In the genomic region with DNA sequence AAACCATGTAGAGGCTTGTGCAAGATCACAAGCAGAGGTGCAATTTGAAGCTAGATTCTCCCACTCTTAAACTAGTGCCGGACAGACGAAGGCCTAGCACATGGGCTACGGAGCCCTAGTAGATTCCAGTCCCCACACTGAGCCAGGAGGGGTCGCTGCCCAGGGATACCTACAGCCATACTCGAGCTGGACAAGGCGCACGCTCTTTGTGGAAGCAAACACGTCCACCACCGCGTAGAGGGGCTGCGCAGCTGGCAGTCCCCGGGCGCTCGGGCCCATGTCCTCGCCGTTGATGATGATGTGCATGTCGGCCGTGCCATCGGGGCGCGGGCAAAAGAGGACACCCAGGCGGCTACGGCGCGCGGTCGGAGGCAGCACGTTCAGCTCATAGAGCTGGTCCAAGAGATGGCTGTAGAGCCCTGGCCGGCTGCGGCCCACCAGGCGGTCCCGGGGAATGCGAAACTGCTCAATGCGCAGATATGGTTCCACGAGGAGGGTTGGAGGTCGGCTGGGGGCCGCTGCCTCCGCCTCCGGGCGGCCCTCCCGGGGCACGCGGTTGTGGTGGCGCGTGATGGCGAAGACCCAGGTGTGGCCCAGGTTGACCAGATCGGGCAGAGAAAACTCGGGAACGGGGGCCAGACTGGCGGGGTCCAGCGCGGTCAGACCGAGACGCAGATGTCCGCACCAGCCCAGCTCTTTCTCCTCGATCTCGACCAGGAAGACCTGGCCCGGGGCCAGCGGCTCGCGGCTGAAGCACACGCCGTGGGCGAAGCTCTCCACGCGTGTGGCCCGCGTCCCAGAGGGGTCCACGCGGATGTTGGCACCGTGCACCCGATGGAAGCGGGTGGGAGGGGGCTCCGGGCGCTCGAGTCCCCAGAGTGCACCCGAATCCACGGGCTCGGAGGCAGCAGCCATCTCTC, we compare ENCODE assay signal across 8 cellular contexts. TPM values are rescaled to one million over a fixed set of nuclear protein-coding genes. Genes with fewer than 3 reads are reported as not detected.
DNase-seq lines count a peak whose midpoint lies in the region; ATAC-seq and TF ChIP-seq lines count a peak whose summit lies in the region.

No MANE protein-coding gene starts in this region.

- peaks cover 25% of the 10 kb centered on the region for H3K36me3 ChIP-seq in thymus (ENCODE audit: control insufficient read depth, insufficient read depth)

- ATAC-seq in HG02973 (IDR thresholded peaks at IDR 0.05; ENCODE audit: unreplicated experiment), result peak; percentile 25

- H3K4me3 Mint-ChIP-seq in activated naive CD4-positive, alpha-beta T cell treated with anti-CD3 and anti-CD28 coated beads, Interleukin-2, amount 10 ng/mL, durations not matched to agents 7 days and 5 days, result peak overlapping the region; percentile 91
- H3K4me3 Mint-ChIP-seq in nephron progenitor cell, result peak overlapping the region; percentile 91

- H3K9me3 ChIP-seq in thymus (ENCODE audit: control insufficient read depth), result no peaks in the 10 kb centered on the region

- H3K27ac ChIP-seq in thymus (ENCODE audit: low read depth), result peak overlapping the region; percentile 40

- H3K9me3 Mint-ChIP-seq in activated naive CD4-positive, alpha-beta T cell treated with anti-CD3 and anti-CD28 coated beads, Interleukin-2, amount 10 ng/mL, durations not matched to agents 7 days and 5 days, result no peaks in the 10 kb centered on the region
- H3K9me3 Mint-ChIP-seq in nephron progenitor cell, result no peaks in the 10 kb centered on the region

- H3K27ac Mint-ChIP-seq in activated naive CD4-positive, alpha-beta T cell treated with anti-CD3 and anti-CD28 coated beads, Interleukin-2, amount 10 ng/mL, durations not matched to agents 7 days and 5 days, result peak overlapping the region; percentile 89
- no peak overlapping the region for H3K27ac Mint-ChIP-seq in nephron progenitor cell

- DNase-seq in GF-D8 (lab: John Stamatoyannopoulos, UW) (peak; percentile 67), NOMO-1 (lab: John Stamatoyannopoulos, UW; ENCODE audit: unreplicated experiment in 2 of 2) (peak; percentile 33 to 54), foreskin melanocyte (peak; percentile 67), nephron progenitor cell (peak; percentile 85), COLO829 (ENCODE audit: low spot score) (no peak)
- DNase-seq in activated naive CD4-positive, alpha-beta T cell treated with anti-CD3 and anti-CD28 coated beads, Interleukin-2, amount 10 ng/mL, durations not matched to agents 7 days and 5 days, result peak; percentile 64

- peak overlapping the region; percentile 69 for H3K4me3 ChIP-seq in thymus (ENCODE audit: low read length)

- CTCF ChIA-PET in activated naive CD4-positive, alpha-beta T cell treated with anti-CD3 and anti-CD28 coated beads, Interleukin-2, amount 10 ng/mL, durations not matched to agents 7 days and 5 days (lab: Charles Lee), result interaction anchor here (0.9 to 1.6 kb wide), 11 partner anchors 9 to 91 kb away, joined by 3 to 8 read pairs (median 3); a partner anchor contains a TSS

- peaks cover 14% of the 10 kb centered on the region for H3K27me3 Mint-ChIP-seq in activated naive CD4-positive, alpha-beta T cell treated with anti-CD3 and anti-CD28 coated beads, Interleukin-2, amount 10 ng/mL, durations not matched to agents 7 days and 5 days
- H3K27me3 Mint-ChIP-seq in nephron progenitor cell (ENCODE audit: low read depth, poor library complexity), result peaks cover 3% of the 10 kb centered on the region

- H3K4me1 ChIP-seq in thymus (ENCODE audit: control insufficient read depth, insufficient read depth, low read length), result peaks cover 14% of the 10 kb centered on the region

- 3% methylated on average over 79 of the region's 79 CpGs for WGBS in thymus

- no peaks in the 10 kb centered on the region for H3K27me3 ChIP-seq in thymus (ENCODE audit: control insufficient read depth, insufficient read depth)

- peaks cover 39% of the 10 kb centered on the region for H3K4me1 Mint-ChIP-seq in activated naive CD4-positive, alpha-beta T cell treated with anti-CD3 and anti-CD28 coated beads, Interleukin-2, amount 10 ng/mL, durations not matched to agents 7 days and 5 days
- H3K4me1 Mint-ChIP-seq in nephron progenitor cell, result peaks cover 24% of the 10 kb centered on the region

- TF ChIP-seq CTCF in nephron progenitor cell (IDR thresholded peaks at IDR 0.05), result peak; percentile 62

- peaks cover 3% of the 10 kb centered on the region for H3K36me3 Mint-ChIP-seq in activated naive CD4-positive, alpha-beta T cell treated with anti-CD3 and anti-CD28 coated beads, Interleukin-2, amount 10 ng/mL, durations not matched to agents 7 days and 5 days
- H3K36me3 Mint-ChIP-seq in nephron progenitor cell (ENCODE audit: low read depth), result peaks cover 6% of the 10 kb centered on the region

RNA-seq across cellular contexts. Expression of a gene that starts 0.7 kb away (rescaled TPM):
- polyA plus RNA-seq in thymus, result 51.4 TPM

RNA-seq across cellular contexts. Expression of a gene that starts 0.8 kb away (rescaled TPM):
- 56.0 TPM for polyA plus RNA-seq in thymus

RNA-seq across cellular contexts. Expression of a gene that starts 2.9 kb away (rescaled TPM):
- 5.1 TPM for polyA plus RNA-seq in thymus

RNA-seq across cellular contexts. Expression of a gene that starts 9.3 kb away (rescaled TPM):
- polyA plus RNA-seq in thymus, result 5.7 TPM

RNA-seq across cellular contexts. Expression of a gene that starts 21.6 kb away (rescaled TPM):
- 182 TPM for polyA plus RNA-seq in thymus
